ENCODE assay signal across 1 cellular context in the genomic region with DNA sequence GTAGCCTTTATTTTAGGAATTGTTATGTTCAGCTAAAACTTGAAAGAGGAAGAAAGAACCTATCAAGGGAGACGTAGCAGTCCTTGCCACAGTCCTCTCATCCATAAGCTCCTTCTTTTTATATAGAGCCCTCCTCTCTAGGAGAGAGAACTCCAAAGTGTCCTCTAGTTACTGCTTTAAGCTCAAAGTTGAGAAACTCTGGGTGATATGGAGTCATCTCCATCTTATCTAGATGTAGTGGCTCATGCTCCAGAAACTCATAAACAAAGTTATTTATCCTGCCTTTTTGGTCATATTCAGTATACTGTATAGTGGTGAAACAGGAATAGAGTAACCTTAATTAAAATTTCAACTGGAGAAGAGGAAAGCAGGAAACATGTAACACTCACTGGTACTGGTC.
TF ChIP-seq lines count a peak whose summit lies in the region.

No MANE protein-coding gene starts in this region.

TF ChIP-seq in A549, 52 proteins besides CTCF, POLR2A, EP300 and RAD21 (continued from another document):
- TF ChIP-seq FOSL2 (IDR thresholded peaks at IDR 0.05): no peak
- no peak for TF ChIP-seq FOSL2 (CRISPR knock-in tag; IDR thresholded peaks at IDR 0.05)
- no peak for TF ChIP-seq MAZ (IDR thresholded peaks at IDR 0.05; ENCODE audit: borderline replicate concordance, low read depth, low read length)
- TF ChIP-seq HEYL (CRISPR knock-in tag; IDR thresholded peaks at IDR 0.05): no peak
- TF ChIP-seq MAFK (IDR thresholded peaks at IDR 0.05; ENCODE audit: partially characterized antibody): no peak
- TF ChIP-seq SMC3 (IDR thresholded peaks at IDR 0.05): no peak
- no peak for TF ChIP-seq POLR2AphosphoS2 (conservative IDR thresholded peaks at IDR 0.05; ENCODE audit: low read length)
- TF ChIP-seq CHD4 (IDR thresholded peaks at IDR 0.05; ENCODE audit: borderline replicate concordance): no peak
TF ChIP-seq in A549: peak in this region for 0.
